ENCODE assay signal across 17 cellular contexts in genomic region chr3:32180151-32180850, GRCh38. TPM values are rescaled to one million over a fixed set of nuclear protein-coding genes. Genes with fewer than 3 reads are reported as not detected.
DNase-seq lines count a peak whose midpoint lies in the region; ATAC-seq, FAIRE-seq and TF ChIP-seq lines count a peak whose summit lies in the region.
"Had no signal": no experiment of that assay in that cellular context is flagged by ENCODE, and none has a peak within 500 bp of the region (broad histone marks: within the 10 kb centered on the region; RNA-seq: fewer than 3 reads in every experiment).

No MANE protein-coding gene starts in this region.

- H3K4me2 ChIP-seq in HepG2 (ENCODE audit: low read depth, low read length) (0 out of 2 replicates have a peak overlapping the region, but pooled peaks have one; percentile 20), neural progenitor cell (no peak overlapping the region)
- H3K4me2 ChIP-seq: A549 had no signal

- no peaks in the 10 kb centered on the region for H3F3A ChIP-seq in neural progenitor cell (ENCODE audit: low read depth)

- TF ChIP-seq CTCF in HepG2 (CRISPR knock-in tag; IDR thresholded peaks at IDR 0.05) (no peak), right lobe of liver (IDR thresholded peaks at IDR 0.05) (no peak), neural progenitor cell (IDR thresholded peaks at IDR 0.05) (no peak), sigmoid colon (IDR thresholded peaks at IDR 0.05) (no peak)

- in situ Hi-C loops in HepG2 (cut with HindIII; ENCODE audit: extremely low pct_ligation_motif_present, low pct_unique_long_range_greater_than_20kb) = no loop called here

- no peak overlapping the region for H3K4me3 Mint-ChIP-seq in neural progenitor cell
- H3K4me3 Mint-ChIP-seq in stimulated activated naive B cell treated with anti-CD40 and anti-IgM and Interleukin-4, amounts not matched to agents 10 μg/mL and 1 μg/mL and 100 μg/mL, for 72 hours = no peak overlapping the region
- H3K4me3 Mint-ChIP-seq: CD4-positive, alpha-beta memory T cell; HFFc6 had no signal

- H3K79me2 ChIP-seq in HepG2 (ENCODE audit: insufficient read depth, low read length) (no peaks in the 10 kb centered on the region), neural progenitor cell (ENCODE audit: low read depth) (no peaks in the 10 kb centered on the region)

- no peak overlapping the region for H2AFZ ChIP-seq in HepG2 (ENCODE audit: low read length)
- H2AFZ ChIP-seq in neural progenitor cell (replicated peaks) = no peak overlapping the region

- H3K9ac ChIP-seq in HepG2 (ENCODE audit: insufficient read depth, low read depth, low read length) = no peak overlapping the region
- H3K9ac ChIP-seq in neural progenitor cell = no peak overlapping the region

- TF ChIP-seq POLR2A in HepG2 (IDR thresholded peaks at IDR 0.05; ENCODE audit: insufficient read depth in 1 of 2, low read depth in 2 of 2, low read length in 2 of 2) (no peak), right lobe of liver (IDR thresholded peaks at IDR 0.05) (no peak), sigmoid colon (IDR thresholded peaks at IDR 0.05) (no peak)

- ATAC-seq in HepG2 (no peak), right lobe of liver (no peak), SK-N-SH treated with all-trans-retinoic acid at 6 μM for 48 hours (peak; percentile 26; the same call in 2 of the 3 replicates), GM21825 (IDR thresholded peaks at IDR 0.05; ENCODE audit: unreplicated experiment) (no peak)
- no peak for ATAC-seq in stimulated activated naive B cell treated with anti-CD40 and anti-IgM and Interleukin-4, amounts not matched to agents 10 μg/mL and 1 μg/mL and 100 μg/mL, for 72 hours (replicated peaks)
- ATAC-seq: A549 had no signal

- POLR2A ChIA-PET in HepG2 (lab: Yijun Ruan, JAX) = no interaction called here

- no peak overlapping the region for H3K4me3 ChIP-seq in HepG2 (replicated peaks in 1 of 3; ENCODE audit: insufficient read depth in 1 of 3, low read depth in 2 of 3, low read length in 3 of 3)
- no peak overlapping the region for H3K4me3 ChIP-seq in right lobe of liver
- H3K4me3 ChIP-seq in neural progenitor cell = no peak overlapping the region
- H3K4me3 ChIP-seq in sigmoid colon = no peak overlapping the region
- H3K4me3 ChIP-seq: A549 had no signal

- WGBS in HepG2 (ENCODE audit: low lambda C conversion rate) = 36% methylated on average over 7 of the region's 7 CpGs
- 54% methylated on average over 6 of the region's 7 CpGs for WGBS in right lobe of liver (ENCODE audit: insufficient coverage, low coverage, low lambda C conversion rate, missing lambda C conversion rate)
- 62 to 65% methylated on average over 7 of the region's 7 CpGs for WGBS in sigmoid colon, 2 donors

- H3K9me3 ChIP-seq in HepG2 (ENCODE audit: low read length) = no peaks in the 10 kb centered on the region
- H3K9me3 ChIP-seq in right lobe of liver = no peaks in the 10 kb centered on the region
- no peaks in the 10 kb centered on the region for H3K9me3 ChIP-seq in neural progenitor cell (ENCODE audit: low read depth)
- H3K9me3 ChIP-seq in sigmoid colon = no peaks in the 10 kb centered on the region
- H3K9me3 ChIP-seq: A549, BE2C had no signal

- no peak for FAIRE-seq in HepG2 (lab: Jason Lieb, UNC)
- FAIRE-seq: A549, GM12892, HTR-8/SVneo had no signal

- no peaks in the 10 kb centered on the region for H4K20me1 ChIP-seq in HepG2 (ENCODE audit: insufficient read depth, low read length)
- no peaks in the 10 kb centered on the region for H4K20me1 ChIP-seq in neural progenitor cell (ENCODE audit: low read depth)

- H3K4me1 ChIP-seq in HepG2 (ENCODE audit: insufficient read depth, low read length) (peaks cover 32% of the 10 kb centered on the region), right lobe of liver (peaks cover 0 to 10% (median 2%) of the 10 kb centered on the region in 4 donors), neural progenitor cell (no peaks in the 10 kb centered on the region), sigmoid colon (no peaks in the 10 kb centered on the region)
- H3K4me1 ChIP-seq: BE2C had no signal

- H3K27ac ChIP-seq in HepG2 (ENCODE audit: extremely low read length, insufficient read depth, low read length) = no peak overlapping the region
- no peak overlapping the region for H3K27ac ChIP-seq in right lobe of liver
- no peak overlapping the region for H3K27ac ChIP-seq in neural progenitor cell
- no peak overlapping the region for H3K27ac ChIP-seq in sigmoid colon
- H3K27ac ChIP-seq: A549, C4-2B had no signal

- DNase-seq in HepG2 (ENCODE audit: low spot score) = no peak
- no peak for DNase-seq in right lobe of liver
- no peak for DNase-seq in neural progenitor cell (ENCODE audit: low spot score)
- no peak for DNase-seq in sigmoid colon
- no peak for DNase-seq in stimulated activated naive B cell treated with anti-CD40 and anti-IgM and Interleukin-4, amounts not matched to agents 10 μg/mL and 1 μg/mL and 100 μg/mL, for 72 hours
- DNase-seq: BE2C; CD4-positive, alpha-beta memory T cell; DND-41; GDM1; HCEC 1CT; HFFc6 had no signal

- TF ChIP-seq RAD21 in HepG2 (CRISPR knock-in tag; IDR thresholded peaks at IDR 0.05) = no peak

- intact Hi-C loops in HepG2 (cut with micrococcal nuclease; ENCODE audit: unreplicated experiment) (no loop called here), right lobe of liver (cut with DNase I) (no loop called here), sigmoid colon (cut with DNase I) (no loop called here)

- CTCF ChIA-PET in HepG2 (lab: Yijun Ruan, JAX; ENCODE audit: low intra/inter-chr PET ratio, low total read pairs) = no interaction called here

- H3K27ac Mint-ChIP-seq in neural progenitor cell = peak overlapping the region; percentile 57
- H3K27ac Mint-ChIP-seq in stimulated activated naive B cell treated with anti-CD40 and anti-IgM and Interleukin-4, amounts not matched to agents 10 μg/mL and 1 μg/mL and 100 μg/mL, for 72 hours = no peak overlapping the region
- H3K27ac Mint-ChIP-seq: HFFc6 had no signal

- peaks cover 3% of the 10 kb centered on the region for H3K27me3 Mint-ChIP-seq in neural progenitor cell (ENCODE audit: insufficient read depth, low read depth)
- H3K27me3 Mint-ChIP-seq in stimulated activated naive B cell treated with anti-CD40 and anti-IgM and Interleukin-4, amounts not matched to agents 10 μg/mL and 1 μg/mL and 100 μg/mL, for 72 hours = peaks cover 0 to 8% of the 10 kb centered on the region in 2 donors

- H3K36me3 Mint-ChIP-seq in neural progenitor cell = no peaks in the 10 kb centered on the region
- H3K36me3 Mint-ChIP-seq in stimulated activated naive B cell treated with anti-CD40 and anti-IgM and Interleukin-4, amounts not matched to agents 10 μg/mL and 1 μg/mL and 100 μg/mL, for 72 hours = no peaks in the 10 kb centered on the region
- H3K36me3 Mint-ChIP-seq: CD4-positive, alpha-beta memory T cell had no signal

- H3K4me1 Mint-ChIP-seq in neural progenitor cell = peaks cover 9% of the 10 kb centered on the region
- H3K4me1 Mint-ChIP-seq in stimulated activated naive B cell treated with anti-CD40 and anti-IgM and Interleukin-4, amounts not matched to agents 10 μg/mL and 1 μg/mL and 100 μg/mL, for 72 hours = peaks cover 14 to 28% of the 10 kb centered on the region in 2 donors

- peaks cover 0 to 4% of the 10 kb centered on the region in 2 experiments; a peak in 2 of 5 replicates for H3K27me3 ChIP-seq in HepG2 (ENCODE audit: control insufficient read depth in 1 of 2, insufficient read depth in 2 of 2, low read length in 2 of 2)
- H3K27me3 ChIP-seq in right lobe of liver = no peaks in the 10 kb centered on the region
- peaks cover 6% of the 10 kb centered on the region for H3K27me3 ChIP-seq in neural progenitor cell
- H3K27me3 ChIP-seq in sigmoid colon = no peaks in the 10 kb centered on the region

- H3K9me3 Mint-ChIP-seq in neural progenitor cell = no peaks in the 10 kb centered on the region
- H3K9me3 Mint-ChIP-seq in stimulated activated naive B cell treated with anti-CD40 and anti-IgM and Interleukin-4, amounts not matched to agents 10 μg/mL and 1 μg/mL and 100 μg/mL, for 72 hours = no peaks in the 10 kb centered on the region
- H3K9me3 Mint-ChIP-seq: CD4-positive, alpha-beta memory T cell; HFFc6 had no signal

- TF ChIP-seq EP300 in HepG2 (IDR thresholded peaks at IDR 0.05; ENCODE audit: low read depth in 2 of 2, low read length in 2 of 2) (no peak), HepG2 (CRISPR knock-in tag; IDR thresholded peaks at IDR 0.05; ENCODE audit: borderline replicate concordance) (no peak), sigmoid colon (IDR thresholded peaks at IDR 0.05) (no peak)

- no TSS peak for BruUV-seq in HepG2 (replicated peaks; lab: Mats Ljungman, UMichigan)

- H3K36me3 ChIP-seq in HepG2 (replicated peaks in 1 of 2; ENCODE audit: control insufficient read depth in 1 of 2, insufficient read depth in 2 of 2, low read length in 2 of 2) (no peaks in the 10 kb centered on the region), right lobe of liver (no peaks in the 10 kb centered on the region), neural progenitor cell (no peaks in the 10 kb centered on the region), sigmoid colon (no peaks in the 10 kb centered on the region)
- H3K36me3 ChIP-seq: BE2C had no signal

RNA-seq across cellular contexts. Expression of gene CMTM8, which starts 58.2 kb away (rescaled TPM):
- total RNA-seq in HepG2 (2016; rRNA removed; fragmentation: Illumina TruSeq; extraction: Trizol) = 6.6 and 8.9 TPM in 2 replicates
- 7.3 and 8.5 TPM in 2 replicates for total RNA-seq in HepG2 (2016; cell fraction: cytosol; rRNA removed; fragmentation: Illumina TruSeq; extraction: Trizol; ENCODE audit: low read depth)
- total RNA-seq in HepG2 (2016; cell fraction: insoluble cytoplasmic fraction; rRNA removed; fragmentation: Illumina TruSeq; extraction: Trizol) = 6.3 and 8.6 TPM in 2 replicates
- total RNA-seq in HepG2 (2016; cell fraction: membrane; rRNA removed; fragmentation: Illumina TruSeq; extraction: Trizol) = 8.6 and 9.8 TPM in 2 replicates
- 8.5 TPM in 2 replicates for total RNA-seq in HepG2 (2016; cell fraction: nucleus; rRNA removed; fragmentation: Illumina TruSeq; extraction: Trizol)
- polyA plus RNA-seq in HepG2 (2011; rRNA removed) = 15.2 and 15.8 TPM in 2 replicates
- polyA plus RNA-seq in HepG2 (2011; cell fraction: cytosol; rRNA removed) = 18.1 and 20.5 TPM in 2 replicates
- 9.4 and 10.5 TPM in 2 replicates for polyA plus RNA-seq in HepG2 (2011; cell fraction: nucleus; rRNA removed)
- polyA plus RNA-seq in HepG2 (2012) = 13.2 and 15.0 TPM in 2 replicates
- polyA plus RNA-seq in HepG2 (2016; cell fraction: cytosol; fragmentation: Illumina TruSeq; extraction: Trizol; ENCODE audit: low read depth) = 7.0 and 9.1 TPM in 2 replicates
- 16.9 and 18.0 TPM in 2 replicates for polyA plus RNA-seq in HepG2 (2016; cell fraction: insoluble cytoplasmic fraction; fragmentation: Illumina TruSeq; extraction: Trizol; ENCODE audit: low read depth)
- polyA plus RNA-seq in HepG2 (2016; cell fraction: membrane; fragmentation: Illumina TruSeq; extraction: Trizol; ENCODE audit: low read depth) = 11.2 and 14.1 TPM in 2 replicates
- 26.6 and 27.7 TPM in 2 replicates for polyA plus RNA-seq in HepG2 (2016; cell fraction: nucleus; fragmentation: Illumina TruSeq; extraction: Trizol; ENCODE audit: insufficient read depth, low read depth)
- 18.5 TPM in 1 of 2 replicates, not detected in the other for polyA minus RNA-seq in HepG2 (2011; rRNA and poly(A)+ RNA removed; ENCODE audit: low replicate concordance)
- 7.0 and 9.0 TPM in 2 replicates for polyA minus RNA-seq in HepG2 (2011; cell fraction: cytosol; rRNA and poly(A)+ RNA removed)
- polyA minus RNA-seq in HepG2 (2011; cell fraction: nucleus; rRNA and poly(A)+ RNA removed) = 3.2 and 4.0 TPM in 2 replicates
- 10 to 100 TPM; 13.3 to 27.1 (median 20.9) TPM for total RNA-seq in right lobe of liver
- total RNA-seq in neural progenitor cell (ENCODE audit: low replicate concordance) = 2.1 and 8.1 TPM in 2 replicates
- total RNA-seq in sigmoid colon = 1 to 10 TPM in 1 of 4 donors, under 1 TPM in 2, not detected in 1; 0.49 to 4.4 (median 0.81) TPM
- polyA plus RNA-seq in sigmoid colon = 1 to 10 TPM; 4.2 to 7.9 (median 4.4) TPM
- total RNA-seq: HFFc6 had no signal
